ENCODE assay signal across 25 cellular contexts in the genomic region with DNA sequence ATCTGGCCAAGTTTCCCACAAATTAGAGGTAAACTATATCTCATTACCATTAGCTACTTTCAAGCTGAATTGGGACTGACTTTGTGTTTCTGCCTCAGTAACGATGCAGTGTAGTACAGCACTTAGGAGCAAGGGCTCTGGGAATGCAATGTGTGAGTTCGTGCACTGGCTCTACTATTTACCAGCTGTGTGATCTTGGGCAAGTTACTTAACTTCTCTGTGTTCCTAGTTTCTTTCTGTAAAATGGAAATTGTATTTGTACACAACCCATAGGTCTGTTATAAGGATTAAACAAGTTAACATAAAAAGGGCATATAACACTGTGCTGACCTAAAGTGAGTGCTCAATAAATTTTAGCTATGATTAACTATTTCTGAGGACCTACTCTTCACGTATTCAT.
"Had no signal": no experiment of that assay in that cellular context is flagged by ENCODE, and none has a peak within 500 bp of the region (broad histone marks: within the 10 kb centered on the region; RNA-seq: fewer than 3 reads in every experiment).

No MANE protein-coding gene starts in this region.

- H3K4me1 ChIP-seq: left lung, lower lobe of right lung, parathyroid adenoma, psoas muscle, sigmoid colon, spleen, suprapubic skin, tibial artery, uterus had no signal

- H3K36me3 ChIP-seq: left lung, lower lobe of right lung, sigmoid colon, spleen, suprapubic skin, thoracic aorta, tibial artery, uterus had no signal

- H3K9me3 ChIP-seq: left lung, lower lobe of right lung, psoas muscle, sigmoid colon, spleen, suprapubic skin, thoracic aorta, tibial artery, uterus had no signal

- H3K27me3 Mint-ChIP-seq: stimulated activated naive CD8-positive, alpha-beta T cell treated with anti-CD3 and anti-CD28 coated beads, Interleukin-15, Interleukin-2, amounts not matched to agents 100 ng/mL and 50 ng/mL, for 24 hours had no signal

- H3K9ac ChIP-seq: parathyroid adenoma had no signal

- H3K79me2 ChIP-seq: parathyroid adenoma had no signal

- H3K36me3 Mint-ChIP-seq: immature natural killer cell; natural killer cell; stimulated activated effector memory CD8-positive, alpha-beta T cell treated with anti-CD3 and anti-CD28 coated beads, Interleukin-12 subunit alpha, Interleukin-12 subunit beta, amount 100 ng/mL, for 72 hours had no signal

- H3K4me1 Mint-ChIP-seq: immature natural killer cell, naive B cell, natural killer cell had no signal

- H3K27ac ChIP-seq: left lung, lower lobe of right lung, parathyroid adenoma, psoas muscle, sigmoid colon, spleen, suprapubic skin, thoracic aorta, tibial artery, uterus had no signal

- H2AFZ ChIP-seq: parathyroid adenoma had no signal

- H3K27me3 ChIP-seq: left lung, sigmoid colon, spleen, suprapubic skin, tibial artery, uterus had no signal

- H3K4me3 Mint-ChIP-seq: immature natural killer cell; naive B cell; natural killer cell; stimulated activated effector memory CD8-positive, alpha-beta T cell treated with anti-CD3 and anti-CD28 coated beads, Interleukin-12 subunit alpha, Interleukin-12 subunit beta, amount 100 ng/mL, for 72 hours; stimulated activated naive CD8-positive, alpha-beta T cell treated with anti-CD3 and anti-CD28 coated beads, Interleukin-15, Interleukin-2, amounts not matched to agents 100 ng/mL and 50 ng/mL, for 24 hours had no signal

- DNase-seq: hippocampal formation; immature natural killer cell; kidney; left colon; left lung; lower lobe of right lung; mammary epithelial cell; mesenchymal stem cell; naive B cell; natural killer cell; nucleus accumbens; psoas muscle; sigmoid colon; small intestine; spleen; stimulated activated CD4-positive, alpha-beta T cell treated with anti-CD3 and anti-CD28 coated beads, Interleukin-4, amount 100 ng/mL, for 24 hours; stimulated activated naive CD4-positive, alpha-beta T cell; tibial artery; trophoblast cell; uterus had no signal

- H3K4me3 ChIP-seq: left lung, lower lobe of right lung, psoas muscle, sigmoid colon, spleen, suprapubic skin, thoracic aorta, tibial artery, uterus had no signal

- H3K27ac Mint-ChIP-seq: immature natural killer cell; naive B cell; natural killer cell; stimulated activated effector memory CD8-positive, alpha-beta T cell treated with anti-CD3 and anti-CD28 coated beads, Interleukin-12 subunit alpha, Interleukin-12 subunit beta, amount 100 ng/mL, for 72 hours; stimulated activated naive CD8-positive, alpha-beta T cell treated with anti-CD3 and anti-CD28 coated beads, Interleukin-15, Interleukin-2, amounts not matched to agents 100 ng/mL and 50 ng/mL, for 24 hours had no signal

- ATAC-seq: left colon; left lung; lower lobe of right lung; natural killer cell; psoas muscle; stimulated activated effector memory CD8-positive, alpha-beta T cell treated with anti-CD3 and anti-CD28 coated beads, Interleukin-12 subunit alpha, Interleukin-12 subunit beta, amount 100 ng/mL, for 72 hours had no signal

- H3K9me3 Mint-ChIP-seq: immature natural killer cell; natural killer cell; stimulated activated effector memory CD8-positive, alpha-beta T cell treated with anti-CD3 and anti-CD28 coated beads, Interleukin-12 subunit alpha, Interleukin-12 subunit beta, amount 100 ng/mL, for 72 hours; stimulated activated naive CD8-positive, alpha-beta T cell treated with anti-CD3 and anti-CD28 coated beads, Interleukin-15, Interleukin-2, amounts not matched to agents 100 ng/mL and 50 ng/mL, for 24 hours had no signal
